Comparison of ENCODE assay signal across 39 cellular contexts in the genomic region with DNA sequence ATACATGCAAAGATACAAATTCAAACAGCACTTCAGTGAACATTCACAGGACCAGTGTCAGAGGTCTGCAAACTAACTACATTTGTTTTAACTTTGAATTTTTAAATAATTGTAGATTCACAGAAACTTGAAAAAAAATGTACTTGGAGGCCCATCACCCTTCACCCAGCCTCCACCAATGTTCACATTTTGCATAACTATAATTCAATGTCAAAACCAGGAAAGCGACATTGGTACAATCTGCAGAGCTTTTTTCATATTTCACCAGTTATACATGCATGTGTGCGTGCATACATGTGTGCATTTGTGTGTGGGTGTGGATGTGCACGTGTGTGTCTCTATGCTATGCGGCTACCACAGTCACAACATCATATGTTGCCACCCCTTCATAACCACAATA. TPM values are rescaled to one million over a fixed set of nuclear protein-coding genes. Genes with fewer than 3 reads are reported as not detected.
"Had no signal": no experiment of that assay in that cellular context is flagged by ENCODE, and none has a peak within 500 bp of the region (broad histone marks: within the 10 kb centered on the region; RNA-seq: fewer than 3 reads in every experiment).

No MANE protein-coding gene starts in this region.

- DNase-seq: activated B cell treated with CpG ODN at 0.5 μM for 24 hours; activated CD4-positive, alpha-beta memory T cell treated with anti-CD3 and anti-CD28 coated beads for 36 hours; activated CD4-positive, alpha-beta T cell treated with anti-CD3 and anti-CD28 coated beads for 4 hours; activated CD4-positive, alpha-beta T cell treated with anti-CD3 and anti-CD28 coated beads, Interleukin-2, amount 10 ng/mL, durations not matched to agents 24 days and 14 days; activated CD4-positive, alpha-beta T cell treated with anti-CD3 and anti-CD28 coated beads, Interleukin-2, amount 50 U/mL, for 1 hour; activated CD4-positive, alpha-beta T cell treated with anti-CD3 and anti-CD28 coated beads, Interleukin-2, amount 50 U/mL, for 4 hours; activated CD4-positive, CD25-positive, alpha-beta regulatory T cell treated with anti-CD3 and anti-CD28 coated beads, Interleukin-2, amount 50 U/mL, for 72 hours; activated CD8-positive, alpha-beta memory T cell treated with anti-CD3 and anti-CD28 coated beads, Interleukin-2, amount 50 U/mL, for 4 hours; activated CD8-positive, alpha-beta T cell treated with anti-CD3 and anti-CD28 coated beads for 36 hours; activated effector memory CD4-positive, alpha-beta T cell treated with anti-CD3 and anti-CD28 coated beads, Interleukin-2, amount 50 U/mL, for 16 hours; activated gamma-delta T cell treated with Interleukin-2 at 50 U/mL for 16 hours; activated naive CD4-positive, alpha-beta T cell; activated naive CD4-positive, alpha-beta T cell treated with anti-CD3 and anti-CD28 coated beads for 36 hours; activated naive CD4-positive, alpha-beta T cell treated with anti-CD3 and anti-CD28 coated beads, Interleukin-2, amount 50 U/mL, for 16 hours; activated naive CD8-positive, alpha-beta T cell treated with anti-CD3 and anti-CD28 coated beads for 36 hours; activated T-cell treated with anti-CD3 and anti-CD28 coated beads for 4 hours; activated T-cell treated with anti-CD3 and anti-CD28 coated beads, Interleukin-2, amount 50 U/mL, for 1 hour; activated T-cell treated with anti-CD3 and anti-CD28 coated beads, Interleukin-2, amount 50 U/mL, for 4 hours; activated T-cell treated with anti-CD3 and anti-CD28 coated beads, Interleukin-2, amount 50 U/mL, for 72 hours; adrenal gland; amniotic stem cell; body of pancreas; brain microvascular endothelial cell; central memory CD4-positive, alpha-beta T cell; T-helper 1 cell; T-helper 2 cell; T-helper 9 cell had no signal

- H3K4me3 ChIP-seq: adrenal gland, body of pancreas, breast epithelium had no signal

- H3K27me3 ChIP-seq: adrenal gland, body of pancreas, brain microvascular endothelial cell had no signal

- H3K27ac ChIP-seq: adrenal gland, body of pancreas, brain microvascular endothelial cell, breast epithelium, VCaP had no signal

- H3K4me3 Mint-ChIP-seq: activated B cell treated with CpG ODN at 0.5 μM for 24 hours; activated CD4-positive, alpha-beta memory T cell treated with anti-CD3 and anti-CD28 coated beads for 36 hours; activated CD4-positive, alpha-beta T cell treated with anti-CD3 and anti-CD28 coated beads, Interleukin-2, amount 10 ng/mL, durations not matched to agents 24 days and 14 days; activated CD8-positive, alpha-beta T cell treated with anti-CD3 and anti-CD28 coated beads for 36 hours; activated naive CD4-positive, alpha-beta T cell treated with anti-CD3 and anti-CD28 coated beads for 36 hours; activated naive CD8-positive, alpha-beta T cell treated with anti-CD3 and anti-CD28 coated beads for 36 hours; activated T-cell treated with anti-CD3 and anti-CD28 coated beads, Interleukin-2, amount 50 U/mL, for 4 hours; activated T-cell treated with anti-CD3 and anti-CD28 coated beads, Interleukin-2, amount 50 U/mL, for 72 hours; activated T-helper 1 cell treated with anti-CD3 and anti-CD28 coated beads, Interleukin-12 subunit alpha, Interleukin-12 subunit beta, Interleukin-2, Interleukin-4 antibody, amounts not matched to agents 30 ng/mL and 10 ng/mL and 1 ng/mL, durations not matched to agents 14 hours and 24 hours and 36 hours; activated T-helper 17 cell treated with anti-CD3 and anti-CD28 coated beads, Interleukin-2, amount 50 U/mL, for 72 hours; T-helper 1 cell treated with Interleukin-12 subunit alpha and Interleukin-12 subunit beta and Interleukin-4 antibody, amounts not matched to agents 30 μg/mL and 1 μg/mL, for 36 hours; T-helper 2 cell treated with Interferon-gamma antibody and Interleukin-4, amounts not matched to agents 5 μg/mL and 100 μg/mL, for 36 hours had no signal

- H3K9me3 ChIP-seq: adrenal gland, body of pancreas, breast epithelium had no signal

- H3K27ac Mint-ChIP-seq: activated B cell treated with CpG ODN at 0.5 μM for 24 hours; activated CD4-positive, alpha-beta memory T cell treated with anti-CD3 and anti-CD28 coated beads for 36 hours; activated CD4-positive, alpha-beta T cell treated with anti-CD3 and anti-CD28 coated beads, Interleukin-2, amount 10 ng/mL, durations not matched to agents 24 days and 14 days; activated CD8-positive, alpha-beta T cell treated with anti-CD3 and anti-CD28 coated beads for 36 hours; activated naive CD4-positive, alpha-beta T cell treated with anti-CD3 and anti-CD28 coated beads for 36 hours; activated naive CD4-positive, alpha-beta T cell treated with anti-CD3 and anti-CD28 coated beads, Interleukin-2, amount 50 U/mL, for 72 hours; activated naive CD8-positive, alpha-beta T cell treated with anti-CD3 and anti-CD28 coated beads for 36 hours; activated T-cell treated with anti-CD3 and anti-CD28 coated beads, Interleukin-2, amount 50 U/mL, for 72 hours; activated T-helper 1 cell treated with anti-CD3 and anti-CD28 coated beads, Interleukin-12 subunit alpha, Interleukin-12 subunit beta, Interleukin-2, Interleukin-4 antibody, amounts not matched to agents 30 ng/mL and 10 ng/mL and 1 ng/mL, durations not matched to agents 14 hours and 24 hours and 36 hours; activated T-helper 17 cell treated with anti-CD3 and anti-CD28 coated beads, Interleukin-2, amount 50 U/mL, for 72 hours; T-helper 1 cell treated with Interleukin-12 subunit alpha and Interleukin-12 subunit beta and Interleukin-4 antibody, amounts not matched to agents 30 μg/mL and 1 μg/mL, for 36 hours; T-helper 2 cell treated with Interferon-gamma antibody and Interleukin-4, amounts not matched to agents 5 μg/mL and 100 μg/mL, for 36 hours had no signal

- H3K36me3 Mint-ChIP-seq: activated CD4-positive, alpha-beta memory T cell treated with anti-CD3 and anti-CD28 coated beads for 36 hours; activated naive CD4-positive, alpha-beta T cell treated with anti-CD3 and anti-CD28 coated beads, Interleukin-2, amount 50 U/mL, for 72 hours; activated naive CD8-positive, alpha-beta T cell treated with anti-CD3 and anti-CD28 coated beads for 36 hours had no signal

- H3K36me3 ChIP-seq: adrenal gland, brain microvascular endothelial cell, breast epithelium had no signal

- H3K27me3 Mint-ChIP-seq: activated B cell treated with CpG ODN at 0.5 μM for 24 hours; activated naive CD8-positive, alpha-beta T cell treated with anti-CD3 and anti-CD28 coated beads for 36 hours; activated T-helper 17 cell treated with anti-CD3 and anti-CD28 coated beads, Interleukin-2, amount 50 U/mL, for 72 hours had no signal

- H3K9me3 Mint-ChIP-seq: activated B cell treated with CpG ODN at 0.5 μM for 24 hours; activated CD4-positive, alpha-beta memory T cell treated with anti-CD3 and anti-CD28 coated beads for 36 hours; activated CD4-positive, alpha-beta T cell treated with anti-CD3 and anti-CD28 coated beads, Interleukin-2, amount 10 ng/mL, durations not matched to agents 24 days and 14 days; activated CD8-positive, alpha-beta T cell treated with anti-CD3 and anti-CD28 coated beads for 36 hours; activated naive CD4-positive, alpha-beta T cell treated with anti-CD3 and anti-CD28 coated beads for 36 hours; activated naive CD4-positive, alpha-beta T cell treated with anti-CD3 and anti-CD28 coated beads, Interleukin-2, amount 50 U/mL, for 72 hours; activated naive CD8-positive, alpha-beta T cell treated with anti-CD3 and anti-CD28 coated beads for 36 hours; activated T-cell treated with anti-CD3 and anti-CD28 coated beads, Interleukin-2, amount 50 U/mL, for 4 hours; activated T-cell treated with anti-CD3 and anti-CD28 coated beads, Interleukin-2, amount 50 U/mL, for 72 hours; activated T-helper 1 cell treated with anti-CD3 and anti-CD28 coated beads, Interleukin-12 subunit alpha, Interleukin-12 subunit beta, Interleukin-2, Interleukin-4 antibody, amounts not matched to agents 30 ng/mL and 10 ng/mL and 1 ng/mL, durations not matched to agents 14 hours and 24 hours and 36 hours; activated T-helper 17 cell treated with anti-CD3 and anti-CD28 coated beads, Interleukin-2, amount 50 U/mL, for 72 hours; T-helper 1 cell treated with Interleukin-12 subunit alpha and Interleukin-12 subunit beta and Interleukin-4 antibody, amounts not matched to agents 30 μg/mL and 1 μg/mL, for 36 hours; T-helper 2 cell treated with Interferon-gamma antibody and Interleukin-4, amounts not matched to agents 5 μg/mL and 100 μg/mL, for 36 hours had no signal

- ATAC-seq: activated CD8-positive, alpha-beta T cell treated with anti-CD3 and anti-CD28 coated beads for 36 hours; activated naive CD4-positive, alpha-beta T cell treated with anti-CD3 and anti-CD28 coated beads, Interleukin-2, amount 50 U/mL, for 72 hours; activated T-cell treated with anti-CD3 and anti-CD28 coated beads, Interleukin-2, amount 50 U/mL, for 4 hours; activated T-cell treated with anti-CD3 and anti-CD28 coated beads, Interleukin-2, amount 50 U/mL, for 72 hours; activated T-helper 17 cell treated with anti-CD3 and anti-CD28 coated beads, Interleukin-2, amount 50 U/mL, for 72 hours; body of pancreas had no signal

- H3K4me1 Mint-ChIP-seq: activated T-helper 17 cell treated with anti-CD3 and anti-CD28 coated beads, Interleukin-2, amount 50 U/mL, for 72 hours had no signal

- H3K4me1 ChIP-seq: adrenal gland, body of pancreas, breast epithelium had no signal

RNA-seq across cellular contexts. Expression of gene CEACAM3, which starts 18.9 kb away (rescaled TPM):
- total RNA-seq: activated B cell treated with CpG ODN at 0.5 μM for 24 hours; activated CD4-positive, alpha-beta memory T cell treated with anti-CD3 and anti-CD28 coated beads for 36 hours; activated CD4-positive, alpha-beta T cell treated with anti-CD3 and anti-CD28 coated beads, Interleukin-2, amount 10 ng/mL, durations not matched to agents 24 days and 14 days; activated CD8-positive, alpha-beta memory T cell treated with anti-CD3 and anti-CD28 coated beads for 36 hours; activated CD8-positive, alpha-beta T cell treated with anti-CD3 and anti-CD28 coated beads for 36 hours; activated naive CD4-positive, alpha-beta T cell treated with anti-CD3 and anti-CD28 coated beads for 36 hours; activated naive CD4-positive, alpha-beta T cell treated with anti-CD3 and anti-CD28 coated beads, Interleukin-2, amount 50 U/mL, for 72 hours; activated naive CD8-positive, alpha-beta T cell treated with anti-CD3 and anti-CD28 coated beads for 36 hours; activated T-cell treated with anti-CD3 and anti-CD28 coated beads, Interleukin-2, amount 50 U/mL, for 4 hours; activated T-cell treated with anti-CD3 and anti-CD28 coated beads, Interleukin-2, amount 50 U/mL, for 72 hours; activated T-helper 1 cell treated with anti-CD3 and anti-CD28 coated beads, Interleukin-12 subunit alpha, Interleukin-12 subunit beta, Interleukin-2, Interleukin-4 antibody, amounts not matched to agents 30 ng/mL and 10 ng/mL and 1 ng/mL, durations not matched to agents 14 hours and 24 hours and 36 hours; activated T-helper 17 cell treated with anti-CD3 and anti-CD28 coated beads, Interleukin-2, amount 50 U/mL, for 72 hours; astrocyte; body of pancreas; cerebellum had no signal
- polyA plus RNA-seq: aorta had no signal

RNA-seq across cellular contexts. Expression of gene LYPD4, which starts 29.2 kb away (rescaled TPM):
- total RNA-seq: activated B cell treated with CpG ODN at 0.5 μM for 24 hours; activated CD4-positive, alpha-beta memory T cell treated with anti-CD3 and anti-CD28 coated beads for 36 hours; activated CD4-positive, alpha-beta T cell treated with anti-CD3 and anti-CD28 coated beads, Interleukin-2, amount 10 ng/mL, durations not matched to agents 24 days and 14 days; activated CD8-positive, alpha-beta memory T cell treated with anti-CD3 and anti-CD28 coated beads for 36 hours; activated CD8-positive, alpha-beta T cell treated with anti-CD3 and anti-CD28 coated beads for 36 hours; activated naive CD4-positive, alpha-beta T cell treated with anti-CD3 and anti-CD28 coated beads for 36 hours; activated naive CD4-positive, alpha-beta T cell treated with anti-CD3 and anti-CD28 coated beads, Interleukin-2, amount 50 U/mL, for 72 hours; activated naive CD8-positive, alpha-beta T cell treated with anti-CD3 and anti-CD28 coated beads for 36 hours; activated T-cell treated with anti-CD3 and anti-CD28 coated beads, Interleukin-2, amount 50 U/mL, for 4 hours; activated T-cell treated with anti-CD3 and anti-CD28 coated beads, Interleukin-2, amount 50 U/mL, for 72 hours; activated T-helper 1 cell treated with anti-CD3 and anti-CD28 coated beads, Interleukin-12 subunit alpha, Interleukin-12 subunit beta, Interleukin-2, Interleukin-4 antibody, amounts not matched to agents 30 ng/mL and 10 ng/mL and 1 ng/mL, durations not matched to agents 14 hours and 24 hours and 36 hours; activated T-helper 17 cell treated with anti-CD3 and anti-CD28 coated beads, Interleukin-2, amount 50 U/mL, for 72 hours; adrenal gland; aorta; astrocyte; body of pancreas; breast epithelium; cardiac septum; cerebellum had no signal
- polyA plus RNA-seq: aorta had no signal

RNA-seq across cellular contexts. Expression of gene DMRTC2, which starts 29.5 kb away (rescaled TPM):
- total RNA-seq: activated B cell treated with CpG ODN at 0.5 μM for 24 hours; activated CD4-positive, alpha-beta memory T cell treated with anti-CD3 and anti-CD28 coated beads for 36 hours; activated CD4-positive, alpha-beta T cell treated with anti-CD3 and anti-CD28 coated beads, Interleukin-2, amount 10 ng/mL, durations not matched to agents 24 days and 14 days; activated CD8-positive, alpha-beta memory T cell treated with anti-CD3 and anti-CD28 coated beads for 36 hours; activated CD8-positive, alpha-beta T cell treated with anti-CD3 and anti-CD28 coated beads for 36 hours; activated naive CD4-positive, alpha-beta T cell treated with anti-CD3 and anti-CD28 coated beads for 36 hours; activated naive CD4-positive, alpha-beta T cell treated with anti-CD3 and anti-CD28 coated beads, Interleukin-2, amount 50 U/mL, for 72 hours; activated naive CD8-positive, alpha-beta T cell treated with anti-CD3 and anti-CD28 coated beads for 36 hours; activated T-cell treated with anti-CD3 and anti-CD28 coated beads, Interleukin-2, amount 50 U/mL, for 4 hours; activated T-cell treated with anti-CD3 and anti-CD28 coated beads, Interleukin-2, amount 50 U/mL, for 72 hours; activated T-helper 1 cell treated with anti-CD3 and anti-CD28 coated beads, Interleukin-12 subunit alpha, Interleukin-12 subunit beta, Interleukin-2, Interleukin-4 antibody, amounts not matched to agents 30 ng/mL and 10 ng/mL and 1 ng/mL, durations not matched to agents 14 hours and 24 hours and 36 hours; activated T-helper 17 cell treated with anti-CD3 and anti-CD28 coated beads, Interleukin-2, amount 50 U/mL, for 72 hours; adrenal gland; aorta; astrocyte; body of pancreas; breast epithelium; cardiac septum; cerebellum had no signal
- polyA plus RNA-seq: adrenal gland, aorta had no signal

RNA-seq across cellular contexts. Expression of gene CEACAM6, which starts 60.0 kb away (rescaled TPM):
- total RNA-seq: activated B cell treated with CpG ODN at 0.5 μM for 24 hours; activated CD4-positive, alpha-beta memory T cell treated with anti-CD3 and anti-CD28 coated beads for 36 hours; activated CD4-positive, alpha-beta T cell treated with anti-CD3 and anti-CD28 coated beads, Interleukin-2, amount 10 ng/mL, durations not matched to agents 24 days and 14 days; activated CD8-positive, alpha-beta memory T cell treated with anti-CD3 and anti-CD28 coated beads for 36 hours; activated CD8-positive, alpha-beta T cell treated with anti-CD3 and anti-CD28 coated beads for 36 hours; activated naive CD4-positive, alpha-beta T cell treated with anti-CD3 and anti-CD28 coated beads for 36 hours; activated naive CD4-positive, alpha-beta T cell treated with anti-CD3 and anti-CD28 coated beads, Interleukin-2, amount 50 U/mL, for 72 hours; activated naive CD8-positive, alpha-beta T cell treated with anti-CD3 and anti-CD28 coated beads for 36 hours; activated T-cell treated with anti-CD3 and anti-CD28 coated beads, Interleukin-2, amount 50 U/mL, for 72 hours; activated T-helper 1 cell treated with anti-CD3 and anti-CD28 coated beads, Interleukin-12 subunit alpha, Interleukin-12 subunit beta, Interleukin-2, Interleukin-4 antibody, amounts not matched to agents 30 ng/mL and 10 ng/mL and 1 ng/mL, durations not matched to agents 14 hours and 24 hours and 36 hours; activated T-helper 17 cell treated with anti-CD3 and anti-CD28 coated beads, Interleukin-2, amount 50 U/mL, for 72 hours; astrocyte had no signal
